ENCODE assay signal across 39 cellular contexts in genomic region chr13:28826368-28826767, GRCh38. TPM values are rescaled to one million over a fixed set of nuclear protein-coding genes. Genes with fewer than 3 reads are reported as not detected.
"Had no signal": no experiment of that assay in that cellular context is flagged by ENCODE, and none has a peak within 500 bp of the region (broad histone marks: within the 10 kb centered on the region; RNA-seq: fewer than 3 reads in every experiment).

No MANE protein-coding gene starts in this region.

- H3K4me3 ChIP-seq: adrenal gland, ascending aorta, body of pancreas, breast epithelium, cardiac muscle cell had no signal

- H3K36me3 ChIP-seq: adrenal gland, ascending aorta, brain microvascular endothelial cell, breast epithelium, cardiac muscle cell had no signal

- H3K27me3 ChIP-seq: ascending aorta, body of pancreas had no signal

- H3K4me3 Mint-ChIP-seq: activated naive CD4-positive, alpha-beta T cell treated with anti-CD3 and anti-CD28 coated beads for 36 hours; activated naive CD4-positive, alpha-beta T cell treated with anti-CD3 and anti-CD28 coated beads, Interleukin-2, amount 10 ng/mL, durations not matched to agents 7 days and 5 days; activated naive CD4-positive, alpha-beta T cell treated with anti-CD3 and anti-CD28 coated beads, Interleukin-2, amount 50 U/mL, for 24 hours; activated naive CD8-positive, alpha-beta T cell; activated naive CD8-positive, alpha-beta T cell treated with anti-CD3 and anti-CD28 coated beads for 36 hours; activated naive CD8-positive, alpha-beta T cell treated with anti-CD3 and anti-CD28 coated beads, Interleukin-2, amount 10 ng/mL, durations not matched to agents 7 days and 5 days; activated naive CD8-positive, alpha-beta T cell treated with anti-CD3 and anti-CD28 coated beads, Interleukin-2, amount 50 U/mL, for 24 hours; activated T-cell treated with anti-CD3 and anti-CD28 coated beads, Interleukin-2, amount 50 U/mL, for 24 hours; activated T-cell treated with anti-CD3 and anti-CD28 coated beads, Interleukin-2, amount 50 U/mL, for 4 hours; activated T-cell treated with anti-CD3 and anti-CD28 coated beads, Interleukin-2, amount 50 U/mL, for 72 hours; activated T-helper 1 cell treated with anti-CD3 and anti-CD28 coated beads, Interleukin-12 subunit alpha, Interleukin-12 subunit beta, Interleukin-2, Interleukin-4 antibody, amounts not matched to agents 30 ng/mL and 10 ng/mL and 1 ng/mL, durations not matched to agents 14 hours and 24 hours and 36 hours; activated T-helper 17 cell treated with anti-CD3 and anti-CD28 coated beads, Interleukin-2, amount 50 U/mL, for 72 hours; brain; central memory CD8-positive, alpha-beta T cell had no signal

- ATAC-seq: activated naive CD4-positive, alpha-beta T cell treated with anti-CD3 and anti-CD28 coated beads, Interleukin-2, amount 50 U/mL, for 72 hours; activated naive CD8-positive, alpha-beta T cell treated with anti-CD3 and anti-CD28 coated beads, Interleukin-2, amount 50 U/mL, for 24 hours; activated T-cell treated with anti-CD3 and anti-CD28 coated beads, Interleukin-2, amount 50 U/mL, for 4 hours; activated T-cell treated with anti-CD3 and anti-CD28 coated beads, Interleukin-2, amount 50 U/mL, for 72 hours; activated T-helper 17 cell treated with anti-CD3 and anti-CD28 coated beads, Interleukin-2, amount 50 U/mL, for 72 hours; body of pancreas had no signal

- H3K36me3 Mint-ChIP-seq: activated naive CD4-positive, alpha-beta T cell treated with anti-CD3 and anti-CD28 coated beads, Interleukin-2, amount 10 ng/mL, durations not matched to agents 7 days and 5 days; activated naive CD8-positive, alpha-beta T cell; activated naive CD8-positive, alpha-beta T cell treated with anti-CD3 and anti-CD28 coated beads for 36 hours; activated naive CD8-positive, alpha-beta T cell treated with anti-CD3 and anti-CD28 coated beads, Interleukin-2, amount 10 ng/mL, durations not matched to agents 7 days and 5 days; brain had no signal

- H3K27ac Mint-ChIP-seq: activated naive CD4-positive, alpha-beta T cell treated with anti-CD3 and anti-CD28 coated beads for 36 hours; activated naive CD4-positive, alpha-beta T cell treated with anti-CD3 and anti-CD28 coated beads, Interleukin-2, amount 10 ng/mL, durations not matched to agents 7 days and 5 days; activated naive CD4-positive, alpha-beta T cell treated with anti-CD3 and anti-CD28 coated beads, Interleukin-2, amount 50 U/mL, for 24 hours; activated naive CD4-positive, alpha-beta T cell treated with anti-CD3 and anti-CD28 coated beads, Interleukin-2, amount 50 U/mL, for 72 hours; activated naive CD8-positive, alpha-beta T cell; activated naive CD8-positive, alpha-beta T cell treated with anti-CD3 and anti-CD28 coated beads for 36 hours; activated naive CD8-positive, alpha-beta T cell treated with anti-CD3 and anti-CD28 coated beads, Interleukin-2, amount 10 ng/mL, durations not matched to agents 7 days and 5 days; activated naive CD8-positive, alpha-beta T cell treated with anti-CD3 and anti-CD28 coated beads, Interleukin-2, amount 50 U/mL, for 24 hours; activated T-cell treated with anti-CD3 and anti-CD28 coated beads, Interleukin-2, amount 50 U/mL, for 24 hours; activated T-cell treated with anti-CD3 and anti-CD28 coated beads, Interleukin-2, amount 50 U/mL, for 72 hours; activated T-helper 1 cell treated with anti-CD3 and anti-CD28 coated beads, Interleukin-12 subunit alpha, Interleukin-12 subunit beta, Interleukin-2, Interleukin-4 antibody, amounts not matched to agents 30 ng/mL and 10 ng/mL and 1 ng/mL, durations not matched to agents 14 hours and 24 hours and 36 hours; activated T-helper 17 cell treated with anti-CD3 and anti-CD28 coated beads, Interleukin-2, amount 50 U/mL, for 72 hours; activated T-helper 2 cell treated with anti-CD3 and anti-CD28 coated beads, Interferon-gamma antibody, Interleukin-2, Interleukin-4, amounts not matched to agents 10 μg/mL and 5 μg/mL and 100 μg/mL, durations not matched to agents 14 hours and 24 hours and 36 hours; brain had no signal

- H3K4me1 Mint-ChIP-seq: activated naive CD4-positive, alpha-beta T cell treated with anti-CD3 and anti-CD28 coated beads, Interleukin-2, amount 10 ng/mL, durations not matched to agents 7 days and 5 days; activated naive CD4-positive, alpha-beta T cell treated with anti-CD3 and anti-CD28 coated beads, Interleukin-2, amount 50 U/mL, for 24 hours; activated naive CD8-positive, alpha-beta T cell treated with anti-CD3 and anti-CD28 coated beads for 36 hours; activated naive CD8-positive, alpha-beta T cell treated with anti-CD3 and anti-CD28 coated beads, Interleukin-2, amount 10 ng/mL, durations not matched to agents 7 days and 5 days; activated naive CD8-positive, alpha-beta T cell treated with anti-CD3 and anti-CD28 coated beads, Interleukin-2, amount 50 U/mL, for 24 hours; activated T-helper 17 cell treated with anti-CD3 and anti-CD28 coated beads, Interleukin-2, amount 50 U/mL, for 72 hours; central memory CD8-positive, alpha-beta T cell had no signal

- DNase-seq: activated effector memory CD4-positive, alpha-beta T cell treated with anti-CD3 and anti-CD28 coated beads, Interleukin-2, amount 50 U/mL, for 16 hours; activated effector memory CD4-positive, alpha-beta T cell treated with Interleukin-2 at 50 U/mL for 16 hours; activated gamma-delta T cell; activated gamma-delta T cell treated with Interleukin-2 at 50 U/mL for 16 hours; activated naive CD4-positive, alpha-beta T cell; activated naive CD4-positive, alpha-beta T cell treated with anti-CD3 and anti-CD28 coated beads for 36 hours; activated naive CD4-positive, alpha-beta T cell treated with anti-CD3 and anti-CD28 coated beads, Interleukin-2, amount 10 ng/mL, durations not matched to agents 7 days and 5 days; activated naive CD4-positive, alpha-beta T cell treated with anti-CD3 and anti-CD28 coated beads, Interleukin-2, amount 50 U/mL, for 16 hours; activated naive CD4-positive, alpha-beta T cell treated with Interleukin-2 at 50 U/mL for 16 hours; activated naive CD8-positive, alpha-beta T cell treated with anti-CD3 and anti-CD28 coated beads for 36 hours; activated naive CD8-positive, alpha-beta T cell treated with anti-CD3 and anti-CD28 coated beads, Interleukin-2, amount 10 ng/mL, durations not matched to agents 7 days and 5 days; activated naive CD8-positive, alpha-beta T cell treated with anti-CD3 and anti-CD28 coated beads, Interleukin-2, amount 50 U/mL, for 24 hours; activated T-cell treated with anti-CD3 and anti-CD28 coated beads, Interleukin-2, amount 50 U/mL, for 1 hour; activated T-cell treated with anti-CD3 and anti-CD28 coated beads, Interleukin-2, amount 50 U/mL, for 24 hours; activated T-cell treated with anti-CD3 and anti-CD28 coated beads, Interleukin-2, amount 50 U/mL, for 4 hours; activated T-cell treated with anti-CD3 and anti-CD28 coated beads, Interleukin-2, amount 50 U/mL, for 48 hours; activated T-cell treated with anti-CD3 and anti-CD28 coated beads, Interleukin-2, amount 50 U/mL, for 72 hours; adrenal gland; amniotic stem cell; amygdala; anterior cingulate cortex; aorta; body of pancreas; brain microvascular endothelial cell; caudate nucleus; central memory CD4-positive, alpha-beta T cell; cerebellar nuclear complex had no signal

- H3K4me1 ChIP-seq: adrenal gland, body of pancreas, breast epithelium had no signal

- H3K27ac ChIP-seq: adrenal gland, ascending aorta, body of pancreas, brain microvascular endothelial cell, breast epithelium, cardiac muscle cell had no signal

RNA-seq across cellular contexts. Expression of gene MTUS2, which starts 6.2 kb away (rescaled TPM):
- total RNA-seq: activated naive CD4-positive, alpha-beta T cell treated with anti-CD3 and anti-CD28 coated beads for 36 hours; activated naive CD4-positive, alpha-beta T cell treated with anti-CD3 and anti-CD28 coated beads, Interleukin-2, amount 50 U/mL, for 72 hours; activated naive CD8-positive, alpha-beta T cell treated with anti-CD3 and anti-CD28 coated beads for 36 hours; activated naive CD8-positive, alpha-beta T cell treated with anti-CD3 and anti-CD28 coated beads, Interleukin-2, amount 10 ng/mL, durations not matched to agents 7 days and 5 days; activated T-cell treated with anti-CD3 and anti-CD28 coated beads, Interleukin-2, amount 50 U/mL, for 4 hours; activated T-helper 1 cell treated with anti-CD3 and anti-CD28 coated beads, Interleukin-12 subunit alpha, Interleukin-12 subunit beta, Interleukin-2, Interleukin-4 antibody, amounts not matched to agents 30 ng/mL and 10 ng/mL and 1 ng/mL, durations not matched to agents 14 hours and 24 hours and 36 hours; activated T-helper 2 cell treated with anti-CD3 and anti-CD28 coated beads, Interferon-gamma antibody, Interleukin-2, Interleukin-4, amounts not matched to agents 10 μg/mL and 5 μg/mL and 100 μg/mL, durations not matched to agents 14 hours and 24 hours and 36 hours; bronchial epithelial cell had no signal
